In genomic region chr4:65343342-65343741, GRCh38 we compare ENCODE assay signal across 3 cellular contexts.
TF ChIP-seq lines count a peak whose summit lies in the region.

No MANE protein-coding gene starts in this region.

TF ChIP-seq in A549, 52 proteins besides CTCF, POLR2A, EP300 and RAD21:
- TF ChIP-seq MAFK (IDR thresholded peaks at IDR 0.05; ENCODE audit: partially characterized antibody) (peak; percentile 76), CBX2 (IDR thresholded peaks at IDR 0.05; ENCODE audit: borderline replicate concordance, low read depth) (no peak), JUN (IDR thresholded peaks at IDR 0.05) (no peak)

TF ChIP-seq in IMR-90, 13 proteins besides CTCF, POLR2A, EP300 and RAD21:
- TF ChIP-seq MAFK (IDR thresholded peaks at IDR 0.05; ENCODE audit: low read depth, low read length) = peak; percentile 76
- no peak for TF ChIP-seq CEBPB (IDR thresholded peaks at IDR 0.05; ENCODE audit: low read depth, low read length)
- no peak for TF ChIP-seq CHD1 (IDR thresholded peaks at IDR 0.05; ENCODE audit: low read depth, low read length)
TF ChIP-seq in IMR-90: peak in this region for 1.

TF ChIP-seq in H1, 55 proteins besides CTCF, POLR2A, EP300 and RAD21:
- no peak for TF ChIP-seq KDM5A (IDR thresholded peaks at IDR 0.05; ENCODE audit: low read length)
- TF ChIP-seq MAFK (IDR thresholded peaks at IDR 0.05; ENCODE audit: low read depth, low read length) = peak; percentile 30; the same call in 1 of the 2 replicates
